ENCODE assay signal across 13 cellular contexts in the genomic region with DNA sequence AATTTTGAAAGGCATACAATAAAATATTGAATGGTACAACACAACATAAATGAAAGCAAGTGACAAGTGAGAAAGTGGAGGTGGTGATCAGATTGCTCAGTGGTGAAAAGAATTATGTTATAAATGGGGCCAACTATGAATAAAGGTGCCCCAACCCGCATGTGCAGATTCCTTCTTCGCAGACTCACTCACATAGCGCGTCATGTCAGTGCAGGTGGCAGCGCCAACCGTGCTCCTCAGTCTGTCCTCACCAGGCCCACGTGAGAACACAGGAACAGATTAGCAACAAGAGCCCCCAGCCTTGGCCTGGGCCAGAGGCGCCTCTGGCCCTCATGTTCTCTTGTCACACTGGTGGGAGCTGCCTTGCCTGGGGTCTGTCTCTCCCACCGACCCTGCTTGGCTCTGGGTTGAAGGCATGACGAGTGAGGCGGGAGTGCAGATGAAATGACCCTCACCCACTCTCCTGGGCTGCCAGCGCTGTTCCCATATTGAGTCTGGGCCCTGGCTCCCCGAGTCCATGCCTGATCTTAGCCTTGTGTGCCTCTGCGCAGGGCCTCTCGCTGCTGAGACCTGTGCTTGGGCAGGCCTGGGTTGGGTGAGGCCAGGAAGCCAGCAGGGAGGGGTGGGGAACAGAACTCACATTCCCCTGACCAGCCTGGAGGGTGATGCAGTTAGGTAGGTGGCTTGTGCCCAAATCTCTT. TPM values are rescaled to one million over a fixed set of nuclear protein-coding genes. Genes with fewer than 3 reads are reported as not detected.
DNase-seq lines count a peak whose midpoint lies in the region; ATAC-seq and TF ChIP-seq lines count a peak whose summit lies in the region.
"Had no signal": no experiment of that assay in that cellular context is flagged by ENCODE, and none has a peak within 500 bp of the region (broad histone marks: within the 10 kb centered on the region; RNA-seq: fewer than 3 reads in every experiment).

No MANE protein-coding gene starts in this region.

- POLR2A ChIA-PET in activated CD4-positive, alpha-beta memory T cell treated with anti-CD3 and anti-CD28 coated beads for 36 hours (lab: Charles Lee), result no interaction called here
- POLR2A ChIA-PET in activated CD4-positive, alpha-beta memory T cell treated with anti-CD3 and anti-CD28 coated beads, Interleukin-2, amount 10 ng/mL, durations not matched to agents 7 days and 5 days (lab: Charles Lee), result interaction anchor here (0.6 kb wide), 1 partner anchor 98 kb away, joined by 3 read pairs; no protein-coding TSS in a partner anchor

- no peak for TF ChIP-seq CTCF in OCI-LY3 (IDR thresholded peaks at IDR 0.05; ENCODE audit: low read depth, low read length)
- TF ChIP-seq CTCF in esophagus squamous epithelium (IDR thresholded peaks at IDR 0.05), result no peak

- H3K27me3 Mint-ChIP-seq in activated CD4-positive, alpha-beta memory T cell treated with anti-CD3 and anti-CD28 coated beads for 36 hours, result no peaks in the 10 kb centered on the region
- no peaks in the 10 kb centered on the region for H3K27me3 Mint-ChIP-seq in activated CD4-positive, alpha-beta memory T cell treated with anti-CD3 and anti-CD28 coated beads, Interleukin-2, amount 10 ng/mL, durations not matched to agents 7 days and 5 days

- TF ChIP-seq POLR2A in esophagus squamous epithelium (IDR thresholded peaks at IDR 0.05), result no peak

- intact Hi-C loops in activated CD4-positive, alpha-beta memory T cell treated with anti-CD3 and anti-CD28 coated beads for 36 hours (cut with micrococcal nuclease), result no loop called here
- intact Hi-C loops in esophagus squamous epithelium (cut with DNase I), result no loop called here

- H3K36me3 Mint-ChIP-seq in activated CD4-positive, alpha-beta memory T cell treated with anti-CD3 and anti-CD28 coated beads for 36 hours, result peaks cover 29% of the 10 kb centered on the region
- peaks cover 66% of the 10 kb centered on the region for H3K36me3 Mint-ChIP-seq in activated CD4-positive, alpha-beta memory T cell treated with anti-CD3 and anti-CD28 coated beads, Interleukin-2, amount 10 ng/mL, durations not matched to agents 7 days and 5 days (ENCODE audit: low read depth)

- peaks cover 12% of the 10 kb centered on the region; the same call in 1 of the 2 replicates for H4K20me1 ChIP-seq in OCI-LY3 (ENCODE audit: insufficient read depth, low read length)

- H3K9me3 Mint-ChIP-seq in activated CD4-positive, alpha-beta memory T cell treated with anti-CD3 and anti-CD28 coated beads for 36 hours, result no peaks in the 10 kb centered on the region
- no peaks in the 10 kb centered on the region for H3K9me3 Mint-ChIP-seq in activated CD4-positive, alpha-beta memory T cell treated with anti-CD3 and anti-CD28 coated beads, Interleukin-2, amount 10 ng/mL, durations not matched to agents 7 days and 5 days

- H3K4me1 Mint-ChIP-seq in activated CD4-positive, alpha-beta memory T cell treated with anti-CD3 and anti-CD28 coated beads for 36 hours (ENCODE audit: low read depth), result peaks cover 30% of the 10 kb centered on the region
- H3K4me1 Mint-ChIP-seq in activated CD4-positive, alpha-beta memory T cell treated with anti-CD3 and anti-CD28 coated beads, Interleukin-2, amount 10 ng/mL, durations not matched to agents 7 days and 5 days, result peaks cover 47% of the 10 kb centered on the region

- no peak overlapping the region for H2AFZ ChIP-seq in OCI-LY3 (ENCODE audit: low read depth, low read length)

- no peak for ATAC-seq in HG03432 (IDR thresholded peaks at IDR 0.05; ENCODE audit: unreplicated experiment)
- ATAC-seq: A549 had no signal

- no peak for DNase-seq in activated CD4-positive, alpha-beta memory T cell treated with anti-CD3 and anti-CD28 coated beads for 36 hours
- no peak for DNase-seq in activated CD4-positive, alpha-beta memory T cell treated with anti-CD3 and anti-CD28 coated beads, Interleukin-2, amount 10 ng/mL, durations not matched to agents 7 days and 5 days
- DNase-seq in esophagus squamous epithelium (lab: John Stamatoyannopoulos, UW), result no peak
- no peak for DNase-seq in iPS-NIHi11 (ENCODE audit: low spot score)
- DNase-seq in G401 (ENCODE audit: low spot score), result no peak
- DNase-seq: erythroblast, Kasumi-1, NCI-H1694, NCI-H748 treated with DMSO at 0.1 percent for 48 hours had no signal

- WGBS in esophagus squamous epithelium, 2 donors, result 52 to 91% methylated on average over 7 of the region's 15 CpGs

- in situ Hi-C loops in G401 (cut with HindIII; ENCODE audit: low sequenced_read_pairs), result no loop called here

- H3K27me3 ChIP-seq in OCI-LY3 (ENCODE audit: low read depth, low read length) (no peaks in the 10 kb centered on the region), esophagus squamous epithelium (no peaks in the 10 kb centered on the region)

- peak overlapping the region; percentile 90 for H3K4me2 ChIP-seq in OCI-LY3 (ENCODE audit: low read length)

- H3K27ac Mint-ChIP-seq in activated CD4-positive, alpha-beta memory T cell treated with anti-CD3 and anti-CD28 coated beads for 36 hours, result peak overlapping the region; percentile 46
- H3K27ac Mint-ChIP-seq in activated CD4-positive, alpha-beta memory T cell treated with anti-CD3 and anti-CD28 coated beads, Interleukin-2, amount 10 ng/mL, durations not matched to agents 7 days and 5 days, result no peak overlapping the region

- H3K9ac ChIP-seq in OCI-LY3 (ENCODE audit: low read length), result no peak overlapping the region

- peaks cover 28% of the 10 kb centered on the region for H3K36me3 ChIP-seq in OCI-LY3 (replicated peaks; ENCODE audit: low read depth, low read length)
- H3K36me3 ChIP-seq in esophagus squamous epithelium, result peaks cover 4 to 75% (median 11%) of the 10 kb centered on the region in 3 donors

- H3K4me1 ChIP-seq in OCI-LY3 (ENCODE audit: low read length) (peaks cover 27% of the 10 kb centered on the region), esophagus squamous epithelium (peaks cover 25 to 47% (median 28%) of the 10 kb centered on the region in 3 donors)

- CTCF ChIA-PET in activated CD4-positive, alpha-beta memory T cell treated with anti-CD3 and anti-CD28 coated beads for 36 hours (lab: Charles Lee), result interaction anchor here (2.6 kb wide), 1 partner anchor 7 kb away, joined by 13 read pairs; no protein-coding TSS in a partner anchor
- CTCF ChIA-PET in activated CD4-positive, alpha-beta memory T cell treated with anti-CD3 and anti-CD28 coated beads, Interleukin-2, amount 10 ng/mL, durations not matched to agents 7 days and 5 days (lab: Charles Lee), result no interaction called here

- H3K9me3 ChIP-seq in OCI-LY3 (ENCODE audit: insufficient read depth, low read length) (no peaks in the 10 kb centered on the region), esophagus squamous epithelium (no peaks in the 10 kb centered on the region)
- H3K9me3 ChIP-seq: A549 had no signal

- H3K4me3 Mint-ChIP-seq in activated CD4-positive, alpha-beta memory T cell treated with anti-CD3 and anti-CD28 coated beads for 36 hours, result peak overlapping the region; percentile 0
- H3K4me3 Mint-ChIP-seq in activated CD4-positive, alpha-beta memory T cell treated with anti-CD3 and anti-CD28 coated beads, Interleukin-2, amount 10 ng/mL, durations not matched to agents 7 days and 5 days, result no peak overlapping the region

- H3K79me2 ChIP-seq in OCI-LY3 (ENCODE audit: low read length), result peaks cover 7% of the 10 kb centered on the region; the same call in 1 of the 2 replicates

- H3K4me3 ChIP-seq in OCI-LY3 (ENCODE audit: low read length), result no peak overlapping the region
- H3K4me3 ChIP-seq in esophagus squamous epithelium, result peak overlapping the region in 3 of 4 donors; percentile 56 to 72 (median 57)
- no peak overlapping the region for H3K4me3 ChIP-seq in skin epidermis

- H3K27ac ChIP-seq in OCI-LY3 (ENCODE audit: low read length) (no peak overlapping the region), esophagus squamous epithelium (peak overlapping the region; percentile 80 to 90 (median 86)), skin epidermis (peak overlapping the region in 18 of 21 experiments; percentile 63 to 92 (median 77))

RNA-seq across cellular contexts. Expression of gene ATG16L2, which starts 6.4 kb away (rescaled TPM):
- 10 to 100 TPM; 79.7 to 91.1 TPM for total RNA-seq in activated CD4-positive, alpha-beta memory T cell treated with anti-CD3 and anti-CD28 coated beads for 36 hours
- 100 to 1,000 TPM; 135 to 137 TPM for total RNA-seq in activated CD4-positive, alpha-beta memory T cell treated with anti-CD3 and anti-CD28 coated beads, Interleukin-2, amount 10 ng/mL, durations not matched to agents 7 days and 5 days
- total RNA-seq in esophagus squamous epithelium, result 10 to 100 TPM; 21.7 to 46.5 (median 26.4) TPM
- 10.0 and 11.6 TPM in 2 replicates for total RNA-seq in G401 (2014; rRNA removed; shearing (Covaris generic))

RNA-seq across cellular contexts. Expression of gene STARD10, which starts 26.7 kb away (rescaled TPM):
- total RNA-seq in activated CD4-positive, alpha-beta memory T cell treated with anti-CD3 and anti-CD28 coated beads for 36 hours, result 10 to 100 TPM; 14.8 to 16.8 TPM
- total RNA-seq in activated CD4-positive, alpha-beta memory T cell treated with anti-CD3 and anti-CD28 coated beads, Interleukin-2, amount 10 ng/mL, durations not matched to agents 7 days and 5 days, result 10 to 100 TPM; 11.3 to 11.6 TPM
- total RNA-seq in esophagus squamous epithelium, result 10 to 100 TPM; 42.2 to 83.1 (median 49.4) TPM
- total RNA-seq in G401 (2014; rRNA removed; shearing (Covaris generic)), result 68.8 and 74.1 TPM in 2 replicates

Comparison
In these comparisons a context has a peak if more than half of its experiments do, and no peak if none do; other contexts are left out.
1. H3K4me3 ChIP-seq: peak in esophagus squamous epithelium (3 of 4); none in OCI-LY3 (single experiment) and skin epidermis (0 of 7).